1 cellular context compared by ENCODE assay signal in the genomic region with DNA sequence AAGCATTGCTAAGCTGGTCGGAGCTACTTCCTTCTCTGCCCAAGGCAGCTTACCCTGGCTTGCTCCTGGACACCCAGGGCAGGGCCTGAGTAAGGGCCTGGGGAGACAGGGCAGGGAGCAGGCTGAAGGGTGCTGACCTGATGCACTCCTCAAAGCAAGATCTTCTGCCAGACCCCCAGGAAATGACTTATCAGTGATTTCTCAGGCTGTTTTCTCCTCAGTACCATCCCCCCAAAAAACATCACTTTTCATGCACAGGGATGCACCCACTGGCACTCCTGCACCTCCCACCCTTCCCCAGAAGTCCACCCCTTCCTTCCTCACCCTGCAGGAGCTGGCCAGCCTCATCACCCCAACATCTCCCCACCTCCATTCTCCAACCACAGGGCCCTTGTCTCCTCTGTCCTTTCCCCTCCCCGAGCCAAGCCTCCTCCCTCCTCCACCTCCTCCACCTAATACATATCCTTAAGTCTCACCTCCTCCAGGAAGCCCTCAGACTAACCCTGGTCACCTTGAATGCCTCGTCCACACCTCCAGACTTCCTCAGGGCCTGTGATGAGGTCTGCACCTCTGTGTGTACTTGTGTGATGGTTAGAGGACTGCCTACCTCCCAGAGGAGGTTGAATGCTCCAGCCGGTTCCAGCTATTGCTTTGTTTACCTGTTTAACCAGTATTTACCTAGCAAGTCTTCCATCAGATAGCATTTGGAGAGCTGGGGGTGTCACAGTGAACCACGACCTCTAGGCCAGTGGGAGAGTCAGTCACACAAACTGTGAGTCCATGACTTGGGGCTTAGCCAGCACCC.
A peak's percentile ranks its signal among the peaks of the same experiment; 100 is the strongest.
TF ChIP-seq lines count a peak whose summit lies in the region.

No MANE protein-coding gene starts in this region.

TF ChIP-seq in HEK293, 187 proteins besides CTCF, POLR2A, EP300 and RAD21 (continued from another document):
- TF ChIP-seq PRDM1 (tag by site-specific recombination; IDR thresholded peaks at IDR 0.05) (0 out of 2 replicates have a peak, but pooled peaks have one; percentile 36), ZNF335 (tag by site-specific recombination; conservative IDR thresholded peaks at IDR 0.05) (no peak), ZFP41 (tag by site-specific recombination; IDR thresholded peaks at IDR 0.05; ENCODE audit: borderline replicate concordance) (no peak), EGR2 (tag by site-specific recombination; IDR thresholded peaks at IDR 0.05; ENCODE audit: low read depth) (peak; percentile 64), SP2 (tag by site-specific recombination; IDR thresholded peaks at IDR 0.05) (0 out of 2 replicates have a peak, but pooled peaks have one; percentile 7), ZSCAN23 (tag by site-specific recombination; IDR thresholded peaks at IDR 0.05) (no peak), ZFP3 (tag by site-specific recombination; IDR thresholded peaks at IDR 0.05; ENCODE audit: low read depth) (no peak), ZNF529 (tag by site-specific recombination; IDR thresholded peaks at IDR 0.05; ENCODE audit: insufficient replicate concordance) (no peak)
